In the genomic region with DNA sequence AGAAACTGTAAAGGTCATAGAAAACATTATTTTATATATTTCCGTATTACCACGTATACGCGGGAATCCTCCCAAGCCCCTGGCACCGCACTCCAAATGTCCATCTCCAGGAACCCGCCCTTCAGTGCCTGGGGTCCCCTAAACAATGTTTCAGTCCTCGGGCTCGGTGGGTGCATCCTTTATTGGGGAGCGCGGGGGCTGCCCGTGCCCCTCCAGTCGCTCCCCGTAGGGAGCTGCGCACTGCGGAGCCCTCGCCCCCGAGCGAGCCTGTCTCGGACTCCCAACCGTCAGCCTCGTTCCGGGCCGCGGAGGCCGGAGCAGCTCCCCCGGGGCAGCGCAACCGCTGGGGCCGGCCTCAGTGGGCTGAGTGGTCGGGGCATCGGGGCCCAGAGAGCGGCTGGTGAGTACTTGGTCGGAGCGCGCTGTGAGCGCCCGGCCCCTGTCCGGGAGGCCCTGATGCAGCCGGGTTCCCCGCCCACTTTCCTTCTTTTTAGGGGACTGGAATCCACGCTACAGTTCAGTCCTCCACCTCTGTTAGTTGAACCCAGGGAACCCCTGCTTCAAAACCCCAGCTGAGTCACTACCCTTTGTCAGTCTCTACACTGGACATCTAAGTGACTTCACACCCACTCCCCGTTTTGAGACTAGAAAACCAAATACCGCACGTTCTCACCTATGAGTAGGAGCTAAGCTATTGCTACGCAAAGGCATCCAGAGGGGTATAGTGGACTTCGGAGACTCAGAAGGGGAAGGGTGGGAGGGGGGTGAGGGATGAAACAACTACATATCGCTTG, we compare ENCODE assay signal across 9 cellular contexts. TPM values are rescaled to one million over a fixed set of nuclear protein-coding genes. Genes with fewer than 3 reads are reported as not detected.
A peak's percentile ranks its signal among the peaks of the same experiment; 100 is the strongest.
DNase-seq lines count a peak whose midpoint lies in the region; ATAC-seq and TF ChIP-seq lines count a peak whose summit lies in the region.
"Had no signal": no experiment of that assay in that cellular context is flagged by ENCODE, and none has a peak within 500 bp of the region (broad histone marks: within the 10 kb centered on the region; RNA-seq: fewer than 3 reads in every experiment).

A gene with protein sequence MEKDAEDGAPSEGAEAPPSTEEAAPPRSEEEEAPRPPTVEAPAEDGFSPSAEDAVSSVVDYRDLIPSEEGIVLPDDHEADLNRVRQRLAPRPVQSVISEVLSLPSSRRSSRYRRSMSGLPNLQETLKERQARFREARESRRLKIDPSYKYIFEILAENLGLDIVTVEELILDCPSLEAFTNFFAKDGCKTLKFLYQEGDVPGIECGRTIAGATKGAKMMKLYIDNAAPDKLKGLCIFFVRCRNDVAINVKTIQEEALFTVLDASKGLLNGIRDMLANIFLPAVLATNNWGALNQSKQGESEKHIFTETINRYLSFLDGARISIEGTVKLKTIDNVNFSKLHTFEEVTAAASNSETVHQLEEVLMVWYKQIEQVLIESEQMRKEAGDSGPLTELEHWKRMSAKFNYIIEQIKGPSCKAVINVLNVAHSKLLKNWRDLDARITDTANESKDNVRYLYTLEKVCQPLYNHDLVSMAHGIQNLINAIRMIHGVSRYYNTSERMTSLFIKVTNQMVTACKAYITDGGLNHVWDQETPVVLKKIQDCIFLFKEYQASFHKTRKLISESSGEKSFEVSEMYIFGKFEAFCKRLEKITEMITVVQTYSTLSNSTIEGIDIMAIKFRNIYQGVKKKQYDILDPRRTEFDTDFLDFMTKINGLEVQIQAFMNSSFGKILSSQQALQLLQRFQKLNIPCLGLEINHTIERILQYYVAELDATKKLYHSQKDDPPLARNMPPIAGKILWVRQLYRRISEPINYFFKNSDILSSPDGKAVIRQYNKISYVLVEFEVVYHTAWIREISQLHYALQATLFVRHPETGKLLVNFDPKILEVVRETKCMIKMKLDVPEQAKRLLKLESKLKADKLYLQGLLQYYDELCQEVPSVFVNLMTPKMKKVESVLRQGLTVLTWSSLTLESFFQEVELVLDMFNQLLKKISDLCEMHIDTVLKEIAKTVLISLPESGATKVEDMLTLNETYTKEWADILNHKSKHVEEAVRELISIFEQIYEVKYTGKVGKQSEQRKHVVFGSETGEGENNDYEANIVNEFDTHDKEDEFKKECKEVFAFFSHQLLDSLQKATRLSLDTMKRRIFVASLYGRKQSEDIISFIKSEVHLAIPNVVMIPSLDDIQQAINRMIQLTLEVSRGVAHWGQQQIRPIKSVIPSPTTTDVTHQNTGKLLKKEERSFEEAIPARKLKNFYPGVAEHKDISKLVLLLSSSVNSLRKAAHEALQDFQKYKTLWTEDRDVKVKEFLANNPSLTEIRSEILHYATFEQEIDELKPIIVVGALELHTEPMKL (N-terminal part only) (plus strand): TSS at position 296 of the 794 bp plus-strand sequence. CDS start 7,499 bp downstream, outside the sequence.

- peaks cover 3% of the 10 kb centered on the region for H3K36me3 Mint-ChIP-seq in activated CD8-positive, alpha-beta T cell treated with anti-CD3 and anti-CD28 coated beads, Interleukin-2, amount 10 ng/mL, durations not matched to agents 7 days and 5 days (ENCODE audit: low read depth)

- 11 to 19% methylated on average over 47 of the region's 47 CpGs for WGBS in sigmoid colon, 2 donors

- H3K4me3 ChIP-seq in fibroblast of villous mesenchyme (ENCODE audit: low read depth, low read length): peak within 1 kb of the TSS; percentile 34
- H3K4me3 ChIP-seq in sigmoid colon: peak within 1 kb of the TSS in 3 of 4 donors; percentile 8 to 40 (median 39)
- H3K4me3 ChIP-seq: lung had no signal

- TF ChIP-seq EP300 in sigmoid colon (IDR thresholded peaks at IDR 0.05): no peak

- H3K4me1 ChIP-seq in sigmoid colon: peaks cover 0 to 8% (median 6%) of the 10 kb centered on the region in 4 donors

- peaks cover 24% of the 10 kb centered on the region for H3K4me1 Mint-ChIP-seq in activated CD8-positive, alpha-beta T cell treated with anti-CD3 and anti-CD28 coated beads, Interleukin-2, amount 10 ng/mL, durations not matched to agents 7 days and 5 days (ENCODE audit: low read depth)

- peaks cover 0 to 62% (median 25%) of the 10 kb centered on the region in 3 donors for H3K27me3 ChIP-seq in sigmoid colon

- peaks cover 27% of the 10 kb centered on the region for H3K27me3 Mint-ChIP-seq in activated CD8-positive, alpha-beta T cell treated with anti-CD3 and anti-CD28 coated beads, Interleukin-2, amount 10 ng/mL, durations not matched to agents 7 days and 5 days (ENCODE audit: low read depth)

- no peaks in the 10 kb centered on the region for H3K9me3 Mint-ChIP-seq in activated CD8-positive, alpha-beta T cell treated with anti-CD3 and anti-CD28 coated beads, Interleukin-2, amount 10 ng/mL, durations not matched to agents 7 days and 5 days (ENCODE audit: insufficient read depth)

- peak within 1 kb of the TSS; percentile 27 for H3K4me3 Mint-ChIP-seq in activated CD8-positive, alpha-beta T cell treated with anti-CD3 and anti-CD28 coated beads, Interleukin-2, amount 10 ng/mL, durations not matched to agents 7 days and 5 days

- CTCF ChIA-PET in GM10248 (lab: Yijun Ruan, JAX): interaction anchor here (1.5 kb wide), 1 partner anchor 59 kb away, joined by 5 read pairs; no protein-coding TSS in a partner anchor
- CTCF ChIA-PET in activated CD8-positive, alpha-beta T cell treated with anti-CD3 and anti-CD28 coated beads, Interleukin-2, amount 10 ng/mL, durations not matched to agents 7 days and 5 days (lab: Charles Lee): interaction anchor here (1.2 to 1.6 kb wide), 5 partner anchors 10 to 157 kb away, joined by 4 to 6 read pairs (median 5); no protein-coding TSS in a partner anchor
- CTCF ChIA-PET in RWPE1 (lab: Yijun Ruan, JAX): interaction anchor here (1.0 kb wide), 1 partner anchor 219 kb away, joined by 3 read pairs; no protein-coding TSS in a partner anchor

- POLR2A ChIA-PET in GM10248 (lab: Yijun Ruan, JAX) (no interaction called here), RWPE1 (lab: Yijun Ruan, JAX; ENCODE audit: low non-redundant PET) (no interaction called here)
- POLR2A ChIA-PET in activated CD8-positive, alpha-beta T cell treated with anti-CD3 and anti-CD28 coated beads, Interleukin-2, amount 10 ng/mL, durations not matched to agents 7 days and 5 days (lab: Charles Lee): no interaction called here

- no peak for TF ChIP-seq POLR2A in sigmoid colon (IDR thresholded peaks at IDR 0.05)

- peak within 1 kb of the TSS; percentile 72 for H3K27ac Mint-ChIP-seq in activated CD8-positive, alpha-beta T cell treated with anti-CD3 and anti-CD28 coated beads, Interleukin-2, amount 10 ng/mL, durations not matched to agents 7 days and 5 days

- H3K36me3 ChIP-seq in sigmoid colon: no peaks in the 10 kb centered on the region

- H3K27ac ChIP-seq in sigmoid colon: no peak within 1 kb of the TSS
- no peak within 1 kb of the TSS for H3K27ac ChIP-seq in RWPE1

- peak; percentile 41 for ATAC-seq in activated CD8-positive, alpha-beta T cell treated with anti-CD3 and anti-CD28 coated beads, Interleukin-2, amount 10 ng/mL, durations not matched to agents 7 days and 5 days
- ATAC-seq in GM18519 (IDR thresholded peaks at IDR 0.05; ENCODE audit: low FRiP score, unreplicated experiment): no peak

- intact Hi-C loops in sigmoid colon (cut with DNase I): no loop called here

- H3K9me3 ChIP-seq in sigmoid colon: no peaks in the 10 kb centered on the region

- DNase-seq in GM10248 (ENCODE audit: extremely low spot score): peak; percentile 37
- no peak for DNase-seq in activated CD8-positive, alpha-beta T cell treated with anti-CD3 and anti-CD28 coated beads, Interleukin-2, amount 10 ng/mL, durations not matched to agents 7 days and 5 days
- no peak for DNase-seq in fibroblast of villous mesenchyme (ENCODE audit: low read depth)
- DNase-seq in sigmoid colon: no peak
- DNase-seq in RWPE1 (ENCODE audit: low spot score): no peak
- no peak for DNase-seq in OCI-M1 (lab: John Stamatoyannopoulos, UW)
- no peak for DNase-seq in LoVo (ENCODE audit: low spot score)

- TF ChIP-seq CTCF in GM10248 (IDR thresholded peaks at IDR 0.05; ENCODE audit: control extremely low read depth, extremely low read depth, low read depth, missing control alignments) (no peak), fibroblast of villous mesenchyme (IDR thresholded peaks at IDR 0.05; ENCODE audit: insufficient read depth, low read depth, low read length) (no peak), sigmoid colon (IDR thresholded peaks at IDR 0.05) (no peak), RWPE1 (conservative IDR thresholded peaks at IDR 0.05; ENCODE audit: low read depth) (no peak)

RNA-seq across cellular contexts. Expression of the gene that starts here (rescaled TPM):
- total RNA-seq in activated CD8-positive, alpha-beta T cell treated with anti-CD3 and anti-CD28 coated beads, Interleukin-2, amount 10 ng/mL, durations not matched to agents 7 days and 5 days: not detected
- total RNA-seq in fibroblast of villous mesenchyme: under 0.01 and 0.32 TPM in 2 replicates
- not detected for total RNA-seq in sigmoid colon
- under 1 TPM in 2 of 3 donors, not detected in 1; under 0.01 to 0.22 TPM for polyA plus RNA-seq in sigmoid colon

Comparison
In these comparisons a context has a peak if more than half of its experiments do, and no peak if none do; other contexts are left out.
1. Peak in ATAC-seq in activated CD8-positive, alpha-beta T cell treated with anti-CD3 and anti-CD28 coated beads, Interleukin-2, amount 10 ng/mL, durations not matched to agents 7 days and 5 days; RNA of the gene not detected or under 1 TPM.